In genomic region chr19:29289020-29289419, GRCh38 we compare ENCODE assay signal across 25 cellular contexts.
"Had no signal": no experiment of that assay in that cellular context is flagged by ENCODE, and none has a peak within 500 bp of the region (broad histone marks: within the 10 kb centered on the region; RNA-seq: fewer than 3 reads in every experiment).

No MANE protein-coding gene starts in this region.

- H3K36me3 ChIP-seq: ascending aorta, breast epithelium, cardiac muscle cell had no signal

- H3K4me3 ChIP-seq: ascending aorta, breast epithelium, cardiac muscle cell, coronary artery, dorsolateral prefrontal cortex had no signal

- H3K4me1 ChIP-seq: ascending aorta, breast epithelium had no signal

- H3K9me3 ChIP-seq: ascending aorta, breast epithelium had no signal

- H3K27me3 ChIP-seq: ascending aorta, dorsolateral prefrontal cortex had no signal

- FAIRE-seq: frontal cortex had no signal

- DNase-seq: activated CD4-positive, alpha-beta memory T cell treated with anti-CD3 and anti-CD28 coated beads, Interleukin-2, amount 10 ng/mL, durations not matched to agents 7 days and 5 days; activated CD4-positive, alpha-beta T cell treated with anti-CD3 and anti-CD28 coated beads for 1 hour; activated CD4-positive, alpha-beta T cell treated with anti-CD3 and anti-CD28 coated beads for 4 hours; activated CD4-positive, alpha-beta T cell treated with anti-CD3 and anti-CD28 coated beads, Interleukin-2, amount 10 ng/mL, durations not matched to agents 7 days and 5 days; activated CD4-positive, alpha-beta T cell treated with anti-CD3 and anti-CD28 coated beads, Interleukin-2, amount 50 U/mL, for 4 hours; activated CD8-positive, alpha-beta memory T cell treated with anti-CD3 and anti-CD28 coated beads, Interleukin-2, amount 50 U/mL, for 48 hours; activated gamma-delta T cell; activated naive CD4-positive, alpha-beta T cell; activated naive CD4-positive, alpha-beta T cell treated with anti-CD3 and anti-CD28 coated beads, Interleukin-2, amount 10 ng/mL, durations not matched to agents 7 days and 5 days; activated naive CD8-positive, alpha-beta T cell treated with anti-CD3 and anti-CD28 coated beads, Interleukin-2, amount 10 ng/mL, durations not matched to agents 7 days and 5 days; activated T-cell treated with anti-CD3 and anti-CD28 coated beads for 4 hours; activated T-cell treated with anti-CD3 and anti-CD28 coated beads, Interleukin-2, amount 50 U/mL, for 24 hours; dorsolateral prefrontal cortex; effector memory CD4-positive, alpha-beta T cell; endodermal cell; foreskin fibroblast; T-helper 2 cell had no signal

- ATAC-seq: activated naive CD4-positive, alpha-beta T cell treated with anti-CD3 and anti-CD28 coated beads, Interleukin-2, amount 50 U/mL, for 72 hours; activated T-helper 17 cell treated with anti-CD3 and anti-CD28 coated beads, Interleukin-2, amount 50 U/mL, for 72 hours; esophagus mucosa had no signal

- H3K27ac ChIP-seq: ascending aorta, breast epithelium, cardiac muscle cell, coronary artery, dorsolateral prefrontal cortex had no signal
